27 cellular contexts compared by ENCODE assay signal in the genomic region with DNA sequence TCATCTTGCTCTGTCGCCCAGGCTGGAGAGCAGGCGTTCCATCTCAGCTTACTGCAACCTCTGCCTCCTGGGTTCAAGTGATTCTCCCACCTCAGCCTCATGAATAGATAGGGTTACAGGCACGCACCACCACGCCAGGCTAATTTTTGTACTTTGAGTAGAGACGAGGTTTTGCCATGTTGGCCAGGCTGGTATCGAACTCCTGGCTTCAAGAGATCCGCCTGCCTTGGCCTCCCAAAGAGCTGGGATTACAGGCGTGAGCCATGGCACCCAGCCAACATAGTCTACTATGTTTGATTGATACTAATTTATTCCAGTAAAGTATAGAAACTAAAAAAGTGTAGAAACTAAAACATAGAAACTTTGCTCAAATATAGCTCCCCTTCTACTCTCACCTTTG.
"Had no signal": no experiment of that assay in that cellular context is flagged by ENCODE, and none has a peak within 500 bp of the region (broad histone marks: within the 10 kb centered on the region; RNA-seq: fewer than 3 reads in every experiment).

No MANE protein-coding gene starts in this region.

- FAIRE-seq: endometrium, islet of Langerhans, keratinocyte had no signal

- ATAC-seq: effector memory CD8-positive, alpha-beta T cell; esophagus mucosa; gastrocnemius medialis; heart right ventricle; left cardiac atrium; left lung; left ventricle myocardium superior; lower lobe of right lung; mucosa of descending colon; naive thymus-derived CD8-positive, alpha-beta T cell had no signal

- H3K4me1 Mint-ChIP-seq: endodermal cell; naive B cell; naive thymus-derived CD8-positive, alpha-beta T cell had no signal

- H3K4me3 Mint-ChIP-seq: dendritic cell treated with granulocyte-macrophage colony-stimulating factor and Interleukin-4, amounts not matched to agents 40 ng/mL and 50 ng/mL, for 4 days; effector memory CD8-positive, alpha-beta T cell; endodermal cell; mesothelial cell of epicardium; naive B cell; naive thymus-derived CD8-positive, alpha-beta T cell had no signal

- H3K9me3 Mint-ChIP-seq: effector memory CD8-positive, alpha-beta T cell had no signal

- H3K27me3 Mint-ChIP-seq: dendritic cell treated with granulocyte-macrophage colony-stimulating factor and Interleukin-4, amounts not matched to agents 40 ng/mL and 50 ng/mL, for 4 days; effector memory CD8-positive, alpha-beta T cell; naive B cell; naive thymus-derived CD8-positive, alpha-beta T cell had no signal

- H3K27ac Mint-ChIP-seq: dendritic cell treated with granulocyte-macrophage colony-stimulating factor and Interleukin-4, amounts not matched to agents 40 ng/mL and 50 ng/mL, for 4 days; effector memory CD8-positive, alpha-beta T cell; endodermal cell; mesothelial cell of epicardium; naive B cell; naive thymus-derived CD8-positive, alpha-beta T cell had no signal

- DNase-seq: cortex of kidney; effector CD8-positive, alpha-beta T cell; effector memory CD8-positive, alpha-beta T cell; endodermal cell; erythroblast; esophagus squamous epithelium; foreskin fibroblast; foreskin melanocyte; gastrocnemius medialis; glutamatergic neuron; head of caudate nucleus; heart right ventricle; hippocampal formation; left cardiac atrium; left lung; left ventricle myocardium superior; lower lobe of right lung; mesenchymal stem cell; mucosa of descending colon; naive B cell; naive thymus-derived CD8-positive, alpha-beta T cell had no signal
